Comparison of ENCODE assay signal across 1 cellular context in the genomic region with DNA sequence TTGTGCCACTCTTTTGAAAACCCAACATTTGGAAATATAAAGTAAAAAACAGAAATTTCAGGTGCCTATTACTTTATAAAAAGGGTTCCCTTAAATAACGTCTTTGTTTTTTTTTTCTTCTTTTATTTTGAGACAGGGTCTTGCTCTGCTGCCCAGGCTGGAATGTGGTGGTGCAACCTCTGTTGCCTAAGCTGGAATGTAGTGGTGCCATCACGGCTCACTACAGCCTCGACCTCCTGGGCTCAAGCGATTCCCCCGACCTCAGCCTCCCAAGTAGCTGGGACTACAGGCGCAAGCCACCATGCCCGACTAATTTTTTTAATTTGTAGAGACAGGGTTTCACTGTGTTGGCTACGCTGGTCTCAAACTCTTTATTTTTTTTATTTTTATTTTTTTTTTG.
A peak's percentile ranks its signal among the peaks of the same experiment; 100 is the strongest.
TF ChIP-seq lines count a peak whose summit lies in the region.

No MANE protein-coding gene starts in this region.

TF ChIP-seq in H1, 55 proteins besides CTCF, POLR2A, EP300 and RAD21:
- no peak for TF ChIP-seq TAF1 (IDR thresholded peaks at IDR 0.05; ENCODE audit: low read depth, low read length)
- no peak for TF ChIP-seq CREB1 (IDR thresholded peaks at IDR 0.05)
- peak; percentile 13; the same call in 1 of the 2 replicates for TF ChIP-seq TEAD4 (IDR thresholded peaks at IDR 0.05; ENCODE audit: low read depth, low read length)
- TF ChIP-seq, protein P1, sequence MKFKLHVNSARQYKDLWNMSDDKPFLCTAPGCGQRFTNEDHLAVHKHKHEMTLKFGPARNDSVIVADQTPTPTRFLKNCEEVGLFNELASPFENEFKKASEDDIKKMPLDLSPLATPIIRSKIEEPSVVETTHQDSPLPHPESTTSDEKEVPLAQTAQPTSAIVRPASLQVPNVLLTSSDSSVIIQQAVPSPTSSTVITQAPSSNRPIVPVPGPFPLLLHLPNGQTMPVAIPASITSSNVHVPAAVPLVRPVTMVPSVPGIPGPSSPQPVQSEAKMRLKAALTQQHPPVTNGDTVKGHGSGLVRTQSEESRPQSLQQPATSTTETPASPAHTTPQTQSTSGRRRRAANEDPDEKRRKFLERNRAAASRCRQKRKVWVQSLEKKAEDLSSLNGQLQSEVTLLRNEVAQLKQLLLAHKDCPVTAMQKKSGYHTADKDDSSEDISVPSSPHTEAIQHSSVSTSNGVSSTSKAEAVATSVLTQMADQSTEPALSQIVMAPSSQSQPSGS (IDR thresholded peaks at IDR 0.05; ENCODE audit: low read length), result no peak
- TF ChIP-seq BRCA1 (IDR thresholded peaks at IDR 0.05; ENCODE audit: low read depth, low read length), result no peak
- no peak for TF ChIP-seq BCL11A (IDR thresholded peaks at IDR 0.05; ENCODE audit: low read depth in 2 of 2, low read length in 2 of 2)
- no peak for TF ChIP-seq ZNF274 (IDR thresholded peaks at IDR 0.05; ENCODE audit: borderline replicate concordance, extremely low read depth, low read length)
- TF ChIP-seq CEBPB (IDR thresholded peaks at IDR 0.05; ENCODE audit: low read depth, low read length), result 0 out of 2 replicates have a peak, but pooled peaks have one; percentile 23
- TF ChIP-seq FOSL1 (IDR thresholded peaks at IDR 0.05; ENCODE audit: insufficient read depth, low read depth, low read length), result no peak
TF ChIP-seq in H1: peak in this region for 2.
